16 cellular contexts compared by ENCODE assay signal in the genomic region with DNA sequence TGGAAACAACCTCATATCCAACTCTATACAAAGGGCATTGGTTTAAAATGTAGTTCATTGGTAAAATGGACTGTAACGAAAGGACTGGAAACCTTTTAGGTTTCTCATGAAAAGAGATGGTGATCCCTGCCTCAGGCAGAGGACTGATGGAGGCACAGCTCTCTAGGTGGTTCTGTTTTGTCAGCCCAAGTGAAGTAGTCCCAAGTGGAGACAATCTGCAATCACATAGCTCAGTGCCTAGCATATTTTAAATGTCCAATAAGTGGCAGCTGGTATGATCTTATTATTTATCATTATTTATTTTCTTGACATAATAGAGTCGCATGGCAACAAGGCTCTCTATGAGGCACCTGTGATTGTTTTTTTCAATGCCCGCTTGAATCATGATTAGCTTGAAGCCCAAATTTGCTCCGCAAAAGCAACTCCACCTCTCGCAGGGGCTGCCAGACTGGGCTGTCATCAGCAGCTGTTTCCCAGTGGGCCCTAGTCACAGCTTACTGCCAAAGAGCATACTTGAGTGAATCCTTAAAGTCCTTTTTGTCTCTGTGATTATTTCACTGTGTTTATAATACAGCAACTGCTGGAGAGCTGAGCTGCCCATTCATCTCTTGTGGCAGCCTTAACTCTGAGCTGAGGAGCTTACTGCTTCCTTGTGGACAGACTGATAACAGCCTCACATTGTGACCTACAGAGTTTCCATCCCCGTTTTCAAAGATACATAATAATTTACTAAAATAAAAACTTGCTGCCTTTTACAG. TPM values are rescaled to one million over a fixed set of nuclear protein-coding genes. Genes with fewer than 3 reads are reported as not detected.
A peak's percentile ranks its signal among the peaks of the same experiment; 100 is the strongest.
DNase-seq lines count a peak whose midpoint lies in the region; ATAC-seq and TF ChIP-seq lines count a peak whose summit lies in the region.
"Had no signal": no experiment of that assay in that cellular context is flagged by ENCODE, and none has a peak within 500 bp of the region (broad histone marks: within the 10 kb centered on the region; RNA-seq: fewer than 3 reads in every experiment).

No MANE protein-coding gene starts in this region.

- H3K27me3 ChIP-seq in brain microvascular endothelial cell (replicated peaks), result no peaks in the 10 kb centered on the region
- H3K27me3 ChIP-seq in effector memory CD4-positive, alpha-beta T cell (replicated peaks; ENCODE audit: control insufficient read depth, insufficient read depth, low read length, poor library complexity, severe bottlenecking), result no peaks in the 10 kb centered on the region
- H3K27me3 ChIP-seq: heart left ventricle had no signal

- in situ Hi-C loops in brain microvascular endothelial cell (cut with HindIII; ENCODE audit: low pct_ligation_motif_present, low sequenced_read_pairs), result no loop called here

- peaks cover 27% of the 10 kb centered on the region for H3K27me3 Mint-ChIP-seq in Calu3 (ENCODE audit: unreplicated experiment)

- no peak overlapping the region for H3K4me3 ChIP-seq in brain microvascular endothelial cell (ENCODE audit: low read depth, low read length)
- H3K4me3 ChIP-seq in effector memory CD4-positive, alpha-beta T cell (ENCODE audit: insufficient read depth, low read depth, low read length, poor library complexity, severe bottlenecking), result no peak overlapping the region
- H3K4me3 ChIP-seq: GM12878, heart left ventricle, PC-9, skin epidermis had no signal

- intact Hi-C loops in Calu3 (cut with micrococcal nuclease; ENCODE audit: unreplicated experiment), result loop anchor here (10.0 kb wide), 2 partner anchors 93 to 477 kb away; no protein-coding TSS in a partner anchor

- no peaks in the 10 kb centered on the region for H3K36me3 ChIP-seq in brain microvascular endothelial cell (replicated peaks)
- no peaks in the 10 kb centered on the region for H3K36me3 ChIP-seq in effector memory CD4-positive, alpha-beta T cell (ENCODE audit: control insufficient read depth, insufficient read depth, low read length)
- H3K36me3 ChIP-seq: heart left ventricle had no signal

- no peak overlapping the region for H3K4me3 Mint-ChIP-seq in Calu3 (ENCODE audit: low read depth, unreplicated experiment)
- H3K4me3 Mint-ChIP-seq: CD4-positive, alpha-beta memory T cell had no signal

- H3K36me3 Mint-ChIP-seq in Calu3 (ENCODE audit: insufficient read depth, unreplicated experiment), result no peaks in the 10 kb centered on the region
- H3K36me3 Mint-ChIP-seq: CD4-positive, alpha-beta memory T cell had no signal

- H3K9me3 ChIP-seq in effector memory CD4-positive, alpha-beta T cell (ENCODE audit: control insufficient read depth, low read length), result no peaks in the 10 kb centered on the region
- H3K9me3 ChIP-seq: heart left ventricle had no signal

- H3K27ac ChIP-seq in brain microvascular endothelial cell, result no peak overlapping the region
- no peak overlapping the region for H3K27ac ChIP-seq in effector memory CD4-positive, alpha-beta T cell (ENCODE audit: insufficient read depth, low read length, poor library complexity, severe bottlenecking)
- H3K27ac ChIP-seq: heart left ventricle, HL-60, PC-9, skin epidermis had no signal

- no peak overlapping the region for H3K27ac Mint-ChIP-seq in Calu3 (ENCODE audit: unreplicated experiment)
- H3K27ac Mint-ChIP-seq: CD4-positive, alpha-beta memory T cell had no signal

- no peak for ATAC-seq in GM19395 (IDR thresholded peaks at IDR 0.05; ENCODE audit: unreplicated experiment)
- ATAC-seq: GM12878 had no signal

- H3K4me1 ChIP-seq in effector memory CD4-positive, alpha-beta T cell (ENCODE audit: control insufficient read depth, insufficient read depth, low read length, poor library complexity, severe bottlenecking), result no peaks in the 10 kb centered on the region

- BruUV-seq in Calu3 (replicated peaks; lab: Mats Ljungman, UMichigan), result no TSS peak

- peak; percentile 45 for DNase-seq in AG20443 (ENCODE audit: low spot score)
- peak; percentile 56 for DNase-seq in NCI-H146 (lab: John Stamatoyannopoulos, UW)
- DNase-seq in brain microvascular endothelial cell, result peak; percentile 39
- peak; percentile 89 for DNase-seq in myocyte (ENCODE audit: low read depth)
- DNase-seq in effector memory CD4-positive, alpha-beta T cell, result no peak
- no peak for DNase-seq in Calu3
- no peak for DNase-seq in stimulated activated CD4-positive, alpha-beta T cell treated with anti-CD3 and anti-CD28 coated beads, Interleukin-2, amount 100 ng/mL, for 48 hours
- DNase-seq: activated T-cell treated with anti-CD3 and anti-CD28 coated beads, Interleukin-2, amount 50 U/mL, for 48 hours; CD4-positive, alpha-beta memory T cell; heart left ventricle; NCI-H1092 treated with DMSO at 0.1 percent for 48 hours; PC-9 had no signal

- no peaks in the 10 kb centered on the region for H3K4me1 Mint-ChIP-seq in Calu3 (ENCODE audit: low read depth, unreplicated experiment)

- CTCF ChIA-PET in Calu3 (lab: Charles Lee), result no interaction called here

- no peaks in the 10 kb centered on the region for H3K9me3 Mint-ChIP-seq in Calu3 (ENCODE audit: low read depth, unreplicated experiment)

- TF ChIP-seq CTCF in brain microvascular endothelial cell (IDR thresholded peaks at IDR 0.05; ENCODE audit: low read depth, low read length, missing control alignments), result peak; percentile 66
- TF ChIP-seq CTCF in Calu3 (IDR thresholded peaks at IDR 0.05; ENCODE audit: unreplicated experiment), result no peak

RNA-seq across cellular contexts. Expression of a gene that starts 19.7 kb away (rescaled TPM):
- 8.3 and 10.1 TPM in 2 replicates for total RNA-seq in myocyte
- polyA plus RNA-seq in myocyte (2012), result 11.0 TPM
- 7.6 and 7.7 TPM in 2 replicates for total RNA-seq in Calu3 (2022)

Comparison
In these comparisons a context has a peak if more than half of its experiments do, and no peak if none do; other contexts are left out.
1. DNase-seq: peak in AG20443 (single experiment), NCI-H146 (single experiment), brain microvascular endothelial cell (single experiment) and myocyte (single experiment); none in effector memory CD4-positive, alpha-beta T cell (0 of 3), Calu3 (single experiment) and stimulated activated CD4-positive, alpha-beta T cell treated with anti-CD3 and anti-CD28 coated beads, Interleukin-2, amount 100 ng/mL, for 48 hours (0 of 2).